ENCODE assay signal across 22 cellular contexts in genomic region chr5:158464383-158464782, GRCh38.
A peak's percentile ranks its signal among the peaks of the same experiment; 100 is the strongest.
DNase-seq lines count a peak whose midpoint lies in the region; ATAC-seq and TF ChIP-seq lines count a peak whose summit lies in the region.
"Had no signal": no experiment of that assay in that cellular context is flagged by ENCODE, and none has a peak within 500 bp of the region (broad histone marks: within the 10 kb centered on the region; RNA-seq: fewer than 3 reads in every experiment).

No MANE protein-coding gene starts in this region.

- peaks cover 13% of the 10 kb centered on the region for H3K4me1 Mint-ChIP-seq in activated T-cell treated with anti-CD3 and anti-CD28 coated beads, Interleukin-2, amount 50 U/mL, for 72 hours (ENCODE audit: low read depth)
- H3K4me1 Mint-ChIP-seq: activated T-helper 17 cell treated with anti-CD3 and anti-CD28 coated beads, Interleukin-2, amount 50 U/mL, for 72 hours had no signal

- H3K79me1 ChIP-seq in trophoblast cell (ENCODE audit: low read length), result no peaks in the 10 kb centered on the region

- no peak overlapping the region for H4K12ac ChIP-seq in trophoblast cell (ENCODE audit: low read depth, low read length)

- peaks cover 0 to under 1% of the 10 kb centered on the region in 2 donors for H3K9me3 Mint-ChIP-seq in activated T-cell treated with anti-CD3 and anti-CD28 coated beads, Interleukin-2, amount 50 U/mL, for 72 hours
- H3K9me3 Mint-ChIP-seq: activated T-helper 17 cell treated with anti-CD3 and anti-CD28 coated beads, Interleukin-2, amount 50 U/mL, for 72 hours; CD4-positive, alpha-beta T cell had no signal

- H3K4me1 ChIP-seq in SJCRH30, result peaks cover 13% of the 10 kb centered on the region
- H3K4me1 ChIP-seq in right lobe of liver, result peaks cover 0 to 45% (median 16%) of the 10 kb centered on the region in 4 donors
- peaks cover 11 to 41% of the 10 kb centered on the region in 2 donors for H3K4me1 ChIP-seq in thoracic aorta (ENCODE audit: control insufficient read depth in 1 of 2, low read depth in 2 of 2)
- no peaks in the 10 kb centered on the region for H3K4me1 ChIP-seq in trophoblast cell (ENCODE audit: control insufficient read depth in 1 of 2, insufficient read depth in 2 of 2, low read length in 2 of 2)

- H3K4me3 ChIP-seq in SJCRH30, result no peak overlapping the region
- no peak overlapping the region for H3K4me3 ChIP-seq in right lobe of liver
- H3K4me3 ChIP-seq in thoracic aorta, result no peak overlapping the region
- H3K4me3 ChIP-seq in trophoblast cell (ENCODE audit: low read depth, low read length), result no peak overlapping the region
- H3K4me3 ChIP-seq: adrenal gland, cardiac muscle cell, tibial artery had no signal

- DNase-seq in activated T-cell treated with anti-CD3 and anti-CD28 coated beads, Interleukin-2, amount 50 U/mL, for 72 hours, result no peak
- DNase-seq in activated T-cell treated with anti-CD3 and anti-CD28 coated beads, Interleukin-2, amount 50 U/mL, for 48 hours, result no peak
- DNase-seq in SJCRH30 (peak; percentile 71 to 88), right lobe of liver (no peak), thoracic aorta (ENCODE audit: low spot score) (no peak), trophoblast cell (no peak), NCI-H1092 treated with DMSO at 0.1 percent for 48 hours (lab: John Stamatoyannopoulos, UW) (no peak)
- DNase-seq: ACHN; activated CD8-positive, alpha-beta memory T cell treated with anti-CD3 and anti-CD28 coated beads for 24 hours; CD4-positive, alpha-beta T cell; DND-41; head of caudate nucleus; naive thymus-derived CD8-positive, alpha-beta T cell; NCI-H187; NCI-H226; small intestine had no signal

- no peak overlapping the region for H2BK12ac ChIP-seq in trophoblast cell (ENCODE audit: low read length)

- no peak overlapping the region for H3K4me2 ChIP-seq in trophoblast cell (ENCODE audit: low read length)

- no peak overlapping the region for H2BK5ac ChIP-seq in trophoblast cell (ENCODE audit: low read depth, low read length, poor library complexity)

- no peak for TF ChIP-seq POLR2A in right lobe of liver (IDR thresholded peaks at IDR 0.05)

- H2BK120ac ChIP-seq in trophoblast cell (ENCODE audit: insufficient read depth, low read length, poor library complexity), result no peak overlapping the region

- no peaks in the 10 kb centered on the region for H3K36me3 Mint-ChIP-seq in activated T-cell treated with anti-CD3 and anti-CD28 coated beads, Interleukin-2, amount 50 U/mL, for 72 hours (ENCODE audit: insufficient read depth in 2 of 2)

- no peaks in the 10 kb centered on the region for H3K9me3 ChIP-seq in SJCRH30 (replicated peaks)
- no peaks in the 10 kb centered on the region for H3K9me3 ChIP-seq in right lobe of liver
- no peaks in the 10 kb centered on the region for H3K9me3 ChIP-seq in thoracic aorta
- no peaks in the 10 kb centered on the region for H3K9me3 ChIP-seq in trophoblast cell (ENCODE audit: insufficient read depth, low read depth, low read length)
- H3K9me3 ChIP-seq: adrenal gland, tibial artery had no signal

- H2AK5ac ChIP-seq in trophoblast cell (ENCODE audit: low read length), result no peak overlapping the region

- no peaks in the 10 kb centered on the region for H3K36me3 ChIP-seq in SJCRH30
- no peaks in the 10 kb centered on the region for H3K36me3 ChIP-seq in right lobe of liver
- no peaks in the 10 kb centered on the region for H3K36me3 ChIP-seq in thoracic aorta
- no peaks in the 10 kb centered on the region for H3K36me3 ChIP-seq in trophoblast cell (ENCODE audit: control insufficient read depth in 1 of 2, insufficient read depth in 2 of 2, low read length in 2 of 2)
- H3K36me3 ChIP-seq: adrenal gland, cardiac muscle cell, tibial artery had no signal

- no peak overlapping the region for H4K8ac ChIP-seq in trophoblast cell (ENCODE audit: low read depth, low read length)

- no peak overlapping the region for H3K14ac ChIP-seq in trophoblast cell (ENCODE audit: low read length)

- no peak for TF ChIP-seq CTCF in right lobe of liver (IDR thresholded peaks at IDR 0.05)
- no peak for TF ChIP-seq CTCF in thoracic aorta (IDR thresholded peaks at IDR 0.05)

- H3K79me2 ChIP-seq in trophoblast cell (ENCODE audit: control insufficient read depth, insufficient read depth, low read length, poor library complexity), result no peaks in the 10 kb centered on the region

- intact Hi-C loops in right lobe of liver (cut with DNase I), result no loop called here

- no peak overlapping the region for H4K91ac ChIP-seq in trophoblast cell (ENCODE audit: low read depth, low read length)

- no peaks in the 10 kb centered on the region for H3K27me3 Mint-ChIP-seq in activated T-cell treated with anti-CD3 and anti-CD28 coated beads, Interleukin-2, amount 50 U/mL, for 72 hours (ENCODE audit: low read depth)
- H3K27me3 Mint-ChIP-seq: CD4-positive, alpha-beta T cell; naive thymus-derived CD8-positive, alpha-beta T cell had no signal

- no peak overlapping the region for H3K18ac ChIP-seq in trophoblast cell (ENCODE audit: low read length)

- H3K27ac ChIP-seq in SJCRH30, result peak overlapping the region; percentile 44
- peak overlapping the region in 2 of 3 donors; percentile 71 to 78 for H3K27ac ChIP-seq in right lobe of liver
- peak overlapping the region; percentile 37 to 39 for H3K27ac ChIP-seq in thoracic aorta
- no peak overlapping the region for H3K27ac ChIP-seq in trophoblast cell (ENCODE audit: low read depth, low read length)
- H3K27ac ChIP-seq: cardiac muscle cell, tibial artery had no signal

- no peak overlapping the region for H3K4ac ChIP-seq in trophoblast cell (ENCODE audit: low read depth, low read length)

- H3K23ac ChIP-seq in trophoblast cell (ENCODE audit: low read length), result no peak overlapping the region

- no peak overlapping the region for H2AFZ ChIP-seq in trophoblast cell (ENCODE audit: insufficient read depth, low read length, poor library complexity)

- H3K27me3 ChIP-seq in SJCRH30 (no peaks in the 10 kb centered on the region), right lobe of liver (no peaks in the 10 kb centered on the region), thoracic aorta (replicated peaks; ENCODE audit: insufficient read depth) (no peaks in the 10 kb centered on the region), trophoblast cell (ENCODE audit: insufficient read depth, low read length) (no peaks in the 10 kb centered on the region)
- H3K27me3 ChIP-seq: adrenal gland, cardiac muscle cell, tibial artery had no signal

- ATAC-seq in activated T-cell treated with anti-CD3 and anti-CD28 coated beads, Interleukin-2, amount 50 U/mL, for 72 hours (replicated peaks in 1 of 2), result no peak
- ATAC-seq in right lobe of liver, result peak in 2 of 4 donors; percentile 4 to 10
- ATAC-seq in thoracic aorta (ENCODE audit: insufficient number of reproducible peaks, low FRiP score, low read depth), result no peak
- ATAC-seq in GM18519 (IDR thresholded peaks at IDR 0.05; ENCODE audit: low FRiP score, unreplicated experiment), result no peak
- ATAC-seq: esophagus mucosa; naive thymus-derived CD8-positive, alpha-beta T cell had no signal

- 100% methylated on average over 1 of the region's 1 CpG for WGBS in right lobe of liver (ENCODE audit: insufficient coverage, low coverage, low lambda C conversion rate, missing lambda C conversion rate)
- WGBS in trophoblast cell (ENCODE audit: extremely low coverage, insufficient coverage, insufficient read length), result no CpG with 5 or more reads among the region's 1 CpG

- H3K4me3 Mint-ChIP-seq in activated T-cell treated with anti-CD3 and anti-CD28 coated beads, Interleukin-2, amount 50 U/mL, for 72 hours, result no peak overlapping the region
- H3K4me3 Mint-ChIP-seq: activated T-helper 17 cell treated with anti-CD3 and anti-CD28 coated beads, Interleukin-2, amount 50 U/mL, for 72 hours; CD4-positive, alpha-beta T cell; naive thymus-derived CD8-positive, alpha-beta T cell had no signal

- no peak overlapping the region for H3K9ac ChIP-seq in trophoblast cell (ENCODE audit: low read length)

- H3K27ac Mint-ChIP-seq in activated T-cell treated with anti-CD3 and anti-CD28 coated beads, Interleukin-2, amount 50 U/mL, for 72 hours, result peak overlapping the region; percentile 40
- H3K27ac Mint-ChIP-seq: activated T-helper 17 cell treated with anti-CD3 and anti-CD28 coated beads, Interleukin-2, amount 50 U/mL, for 72 hours; CD4-positive, alpha-beta T cell had no signal

Comparison
In these comparisons a context has a peak if more than half of its experiments do, and no peak if none do; other contexts are left out.
1. DNase-seq: peak in SJCRH30 (2 of 2); none in activated T-cell treated with anti-CD3 and anti-CD28 coated beads, Interleukin-2, amount 50 U/mL, for 72 hours (0 of 2), activated T-cell treated with anti-CD3 and anti-CD28 coated beads, Interleukin-2, amount 50 U/mL, for 48 hours (0 of 2), right lobe of liver (0 of 3), thoracic aorta (single experiment), trophoblast cell (0 of 2) and NCI-H1092 treated with DMSO at 0.1 percent for 48 hours (single experiment).